3 cellular contexts compared by ENCODE assay signal in genomic region chr12:20199780-20200179, GRCh38.
"Had no signal": no experiment of that assay in that cellular context is flagged by ENCODE, and none has a peak within 500 bp of the region (broad histone marks: within the 10 kb centered on the region; RNA-seq: fewer than 3 reads in every experiment).

No MANE protein-coding gene starts in this region.

- DNase-seq: GDM1, GF-D8 had no signal

- H3K4me3 ChIP-seq: GM12878 had no signal

- ATAC-seq: GM12878 had no signal
